Comparison of ENCODE assay signal across 8 cellular contexts in genomic region chr22:46737105-46737975, GRCh38. TPM values are rescaled to one million over a fixed set of nuclear protein-coding genes. Genes with fewer than 3 reads are reported as not detected.
DNase-seq lines count a peak whose midpoint lies in the region; ATAC-seq, FAIRE-seq and TF ChIP-seq lines count a peak whose summit lies in the region.

No MANE protein-coding gene starts in this region.

- DNase-seq in GM13977 (ENCODE audit: low spot score), result peak; percentile 77
- DNase-seq in bronchial epithelial cell (ENCODE audit: low read depth), result no peak
- DNase-seq in inferior parietal cortex (ENCODE audit: extremely low spot score), result peak; percentile 13
- peak; percentile 53 to 60 for DNase-seq in stimulated activated CD4-positive, alpha-beta T cell treated with anti-CD3 and anti-CD28 coated beads, Interleukin-2, amount 100 ng/mL, for 24 hours

- H3K4me3 Mint-ChIP-seq in T-helper 1 cell treated with Interleukin-12 subunit alpha and Interleukin-12 subunit beta and Interleukin-4 antibody, amounts not matched to agents 30 μg/mL and 1 μg/mL, for 36 hours, result peak overlapping the region; percentile 100

- H3K36me3 Mint-ChIP-seq in T-helper 1 cell treated with Interleukin-12 subunit alpha and Interleukin-12 subunit beta and Interleukin-4 antibody, amounts not matched to agents 30 μg/mL and 1 μg/mL, for 36 hours (ENCODE audit: low read depth), result peaks cover 11% of the 10 kb centered on the region

- peak overlapping the region; percentile 97 for H3K27ac Mint-ChIP-seq in T-helper 1 cell treated with Interleukin-12 subunit alpha and Interleukin-12 subunit beta and Interleukin-4 antibody, amounts not matched to agents 30 μg/mL and 1 μg/mL, for 36 hours

- H3K27me3 ChIP-seq in bronchial epithelial cell (ENCODE audit: control insufficient read depth, insufficient read depth, low read length), result no peaks in the 10 kb centered on the region

- peaks cover 35% of the 10 kb centered on the region for H3K4me1 Mint-ChIP-seq in T-helper 1 cell treated with Interleukin-12 subunit alpha and Interleukin-12 subunit beta and Interleukin-4 antibody, amounts not matched to agents 30 μg/mL and 1 μg/mL, for 36 hours (ENCODE audit: low read depth)

- TF ChIP-seq CTCF in GM13977 (IDR thresholded peaks at IDR 0.05; ENCODE audit: extremely low read depth, insufficient read depth, missing control alignments), result no peak
- TF ChIP-seq CTCF in bronchial epithelial cell (IDR thresholded peaks at IDR 0.05; ENCODE audit: insufficient read depth, low read length, severe bottlenecking), result no peak

- no peak for FAIRE-seq in bronchial epithelial cell (lab: Jason Lieb, UNC)

- H3K4me3 ChIP-seq in bronchial epithelial cell (ENCODE audit: low read depth, low read length), result peak overlapping the region; percentile 54

- no peaks in the 10 kb centered on the region for H3K36me3 ChIP-seq in bronchial epithelial cell (ENCODE audit: control insufficient read depth, insufficient read depth, low read length)

- H3K27me3 Mint-ChIP-seq in T-helper 1 cell treated with Interleukin-12 subunit alpha and Interleukin-12 subunit beta and Interleukin-4 antibody, amounts not matched to agents 30 μg/mL and 1 μg/mL, for 36 hours (ENCODE audit: low read depth), result no peaks in the 10 kb centered on the region

- ATAC-seq in HG03280 (IDR thresholded peaks at IDR 0.05; ENCODE audit: unreplicated experiment) (peak; percentile 31), HG02938 (IDR thresholded peaks at IDR 0.05; ENCODE audit: unreplicated experiment) (no peak), HG02981 (IDR thresholded peaks at IDR 0.05; ENCODE audit: unreplicated experiment) (no peak)

- in situ Hi-C loops in GM13977 (cut with MboI; ENCODE audit: low pct_unique_long_range_greater_than_20kb, low sequenced_read_pairs, unreplicated experiment), result no loop called here

- no peaks in the 10 kb centered on the region for H3K9me3 Mint-ChIP-seq in T-helper 1 cell treated with Interleukin-12 subunit alpha and Interleukin-12 subunit beta and Interleukin-4 antibody, amounts not matched to agents 30 μg/mL and 1 μg/mL, for 36 hours

RNA-seq across cellular contexts. Expression of gene CERK, which starts 0.7 kb away (rescaled TPM):
- 29.5 and 36.1 TPM in 2 replicates for total RNA-seq in bronchial epithelial cell

RNA-seq across cellular contexts. Expression of gene TBC1D22A, which starts 25.1 kb away (rescaled TPM):
- total RNA-seq in bronchial epithelial cell, result 10.0 and 14.8 TPM in 2 replicates
